17 cellular contexts compared by ENCODE assay signal in the genomic region with DNA sequence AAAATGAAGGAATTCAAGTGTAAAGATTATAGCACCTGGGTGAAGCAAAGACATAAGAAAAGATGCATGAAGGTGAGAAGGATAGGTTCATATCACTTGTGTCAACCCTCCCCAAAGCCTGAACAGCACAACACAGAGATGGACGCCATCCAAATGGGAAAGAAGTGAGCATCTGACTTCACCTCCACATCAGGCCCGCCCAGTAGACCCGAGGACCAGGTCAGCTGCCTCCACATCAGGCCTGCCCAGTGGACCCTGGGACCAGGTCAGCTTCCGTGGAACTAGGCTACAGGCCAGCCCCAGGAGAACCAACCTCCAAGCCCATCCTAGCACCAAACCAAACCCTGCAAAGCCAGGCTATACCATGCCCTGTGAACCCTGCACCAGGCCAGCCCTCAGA.
DNase-seq lines count a peak whose midpoint lies in the region; ATAC-seq, FAIRE-seq and TF ChIP-seq lines count a peak whose summit lies in the region.
"Had no signal": no experiment of that assay in that cellular context is flagged by ENCODE, and none has a peak within 500 bp of the region (broad histone marks: within the 10 kb centered on the region; RNA-seq: fewer than 3 reads in every experiment).

No MANE protein-coding gene starts in this region.

- TF ChIP-seq CTCF in IMR-90 (conservative IDR thresholded peaks at IDR 0.05; ENCODE audit: low read depth, low read length) (no peak), OCI-LY3 (IDR thresholded peaks at IDR 0.05; ENCODE audit: low read depth, low read length) (no peak), osteocyte (IDR thresholded peaks at IDR 0.05) (no peak), breast epithelium (IDR thresholded peaks at IDR 0.05) (no peak)

- FAIRE-seq in GM19239 (lab: Jason Lieb, UNC), result no peak
- FAIRE-seq: G401.6, GM12892 had no signal

- H3K4ac ChIP-seq in IMR-90 (ENCODE audit: low read depth, low read length), result no peak overlapping the region

- no peak overlapping the region for H4K5ac ChIP-seq in IMR-90 (ENCODE audit: low read depth, low read length)

- no peak overlapping the region for H2BK15ac ChIP-seq in IMR-90 (ENCODE audit: low read depth, low read length)

- H2AFZ ChIP-seq in IMR-90 (replicated peaks; ENCODE audit: low read length, poor library complexity) (no peak overlapping the region), OCI-LY3 (ENCODE audit: low read depth, low read length) (peak overlapping the region; percentile 28; the same call in 1 of the 2 replicates)
- H2AFZ ChIP-seq: GM23338 had no signal

- no CpG with 5 or more reads among the region's 4 CpGs for WGBS in IMR-90 (ENCODE audit: extremely low coverage in 2 of 2, insufficient read length in 1 of 2), 2 experiments

- in situ Hi-C loops in IMR-90 (cut with MboI; ENCODE audit: low sequenced_read_pairs), result no loop called here

- H3K4me3 Mint-ChIP-seq in osteocyte (ENCODE audit: unreplicated experiment), result no peak overlapping the region
- H3K4me3 Mint-ChIP-seq: CD4-positive, alpha-beta memory T cell; GM23338; H9 had no signal

- no peak overlapping the region for H2BK5ac ChIP-seq in IMR-90 (ENCODE audit: low read depth, low read length, poor library complexity, severe bottlenecking)

- H3K79me1 ChIP-seq in IMR-90 (ENCODE audit: low read depth in 1 of 2, low read length in 2 of 2), result no peaks in the 10 kb centered on the region

- H3K4me2 ChIP-seq in IMR-90 (ENCODE audit: low read depth, low read length) (no peak overlapping the region), OCI-LY3 (ENCODE audit: low read length) (peak overlapping the region; percentile 37)
- H3K4me2 ChIP-seq: GM23338 had no signal

- H2AK9ac ChIP-seq in IMR-90 (replicated peaks; ENCODE audit: low read depth, low read length, poor library complexity), result peak overlapping the region; percentile 28

- H2BK20ac ChIP-seq in IMR-90 (ENCODE audit: low read depth, low read length), result no peak overlapping the region

- no peak overlapping the region for H4K91ac ChIP-seq in IMR-90 (ENCODE audit: insufficient read depth, low read depth, low read length)

- no peaks in the 10 kb centered on the region for H4K20me1 ChIP-seq in IMR-90 (ENCODE audit: insufficient read depth, low read length)
- no peaks in the 10 kb centered on the region for H4K20me1 ChIP-seq in OCI-LY3 (ENCODE audit: insufficient read depth, low read length)

- no peak overlapping the region for H3K56ac ChIP-seq in IMR-90 (ENCODE audit: extremely low read depth, insufficient read depth, low read length)

- ATAC-seq in IMR-90 (ENCODE audit: low read depth), result no peak
- ATAC-seq in HG03460 (IDR thresholded peaks at IDR 0.05; ENCODE audit: unreplicated experiment), result no peak
- ATAC-seq: GM23338, HCT116 had no signal

- no peak overlapping the region for H4K8ac ChIP-seq in IMR-90 (ENCODE audit: low read depth in 2 of 2, low read length in 2 of 2)

- no peak overlapping the region for H3K18ac ChIP-seq in IMR-90 (ENCODE audit: low read depth, low read length)

- peaks cover 36% of the 10 kb centered on the region for H3K9me3 Mint-ChIP-seq in osteocyte (ENCODE audit: unreplicated experiment)

- no peak for TF ChIP-seq RAD21 in IMR-90 (IDR thresholded peaks at IDR 0.05; ENCODE audit: low read length)

- CTCF ChIA-PET in IMR-90 (lab: Yijun Ruan, JAX), result no interaction called here

- H3K27ac ChIP-seq in IMR-90 (ENCODE audit: insufficient read depth, low read length), result no peak overlapping the region
- peak overlapping the region; percentile 31 for H3K27ac ChIP-seq in OCI-LY3 (ENCODE audit: low read length)
- no peak overlapping the region for H3K27ac ChIP-seq in breast epithelium

- dilution Hi-C loops in IMR-90 (cut with HindIII; ENCODE audit: low sequenced_read_pairs, unreplicated experiment), result no loop called here

- H3K4me3 ChIP-seq in IMR-90 (ENCODE audit: insufficient read depth, low read depth, low read length) (no peak overlapping the region), OCI-LY3 (ENCODE audit: low read length) (no peak overlapping the region; the same call in 1 of the 2 replicates), breast epithelium (no peak overlapping the region)
- H3K4me3 ChIP-seq: GM23338 had no signal

- no peak overlapping the region for H3K27ac Mint-ChIP-seq in osteocyte (ENCODE audit: unreplicated experiment)
- H3K27ac Mint-ChIP-seq: CD4-positive, alpha-beta memory T cell; GM23338; H9 had no signal

- TF ChIP-seq POLR2A in IMR-90 (IDR thresholded peaks at IDR 0.05; ENCODE audit: low read depth, low read length), result no peak
- TF ChIP-seq POLR2A in breast epithelium (IDR thresholded peaks at IDR 0.05), result no peak

- H3K9me1 ChIP-seq in IMR-90 (ENCODE audit: insufficient read depth, low read length), result no peaks in the 10 kb centered on the region

- H3K9ac ChIP-seq in IMR-90 (ENCODE audit: low read depth, low read length) (no peak overlapping the region), OCI-LY3 (ENCODE audit: low read length) (no peak overlapping the region)

- no peaks in the 10 kb centered on the region for H3K4me1 Mint-ChIP-seq in osteocyte (ENCODE audit: unreplicated experiment)
- H3K4me1 Mint-ChIP-seq: CD4-positive, alpha-beta memory T cell had no signal

- no peaks in the 10 kb centered on the region for H3K79me2 ChIP-seq in OCI-LY3 (ENCODE audit: low read length)

- H3K14ac ChIP-seq in IMR-90 (replicated peaks; ENCODE audit: low read depth, low read length), result no peak overlapping the region

- DNase-seq in IMR-90 (no peak), osteocyte (ENCODE audit: extremely low spot score, unreplicated experiment) (peak; percentile 76), GM19239 (ENCODE audit: insufficient read length, low spot score) (no peak), breast epithelium (ENCODE audit: low spot score in 2 of 2) (no peak)
- DNase-seq: C1 segment of cervical spinal cord; Calu3; CD4-positive, alpha-beta memory T cell; COR-L47; DMS53; DMS79 treated with DMSO at 0.1 percent for 48 hours; H9 had no signal

- no peaks in the 10 kb centered on the region for H3K36me3 Mint-ChIP-seq in osteocyte (ENCODE audit: unreplicated experiment)
- H3K36me3 Mint-ChIP-seq: CD4-positive, alpha-beta memory T cell had no signal

- POLR2A ChIA-PET in IMR-90 (lab: Charles Lee; ENCODE audit: unreplicated experiment), result no interaction called here

- no peak overlapping the region for H2AK5ac ChIP-seq in IMR-90 (ENCODE audit: low read depth, low read length)

- H3K4me1 ChIP-seq in IMR-90 (ENCODE audit: control insufficient read depth, insufficient read depth, low read length), result no peaks in the 10 kb centered on the region
- peaks cover 28% of the 10 kb centered on the region for H3K4me1 ChIP-seq in OCI-LY3 (ENCODE audit: low read length)
- H3K4me1 ChIP-seq in breast epithelium, result no peaks in the 10 kb centered on the region

- H3K27me3 ChIP-seq in IMR-90 (ENCODE audit: control insufficient read depth, insufficient read depth, low read length) (no peaks in the 10 kb centered on the region), OCI-LY3 (ENCODE audit: low read depth, low read length) (peaks cover 9% of the 10 kb centered on the region; the same call in 1 of the 2 replicates), breast epithelium (no peaks in the 10 kb centered on the region)

- BruUV-seq in IMR-90 (replicated peaks; lab: Mats Ljungman, UMichigan), result no TSS peak

- H3K36me3 ChIP-seq in IMR-90 (ENCODE audit: control insufficient read depth, insufficient read depth, low read length), result no peaks in the 10 kb centered on the region
- H3K36me3 ChIP-seq in OCI-LY3 (replicated peaks; ENCODE audit: low read depth, low read length), result no peaks in the 10 kb centered on the region
- H3K36me3 ChIP-seq in breast epithelium, result no peaks in the 10 kb centered on the region

- H3K23ac ChIP-seq in IMR-90 (ENCODE audit: low read depth, low read length), result no peak overlapping the region

- H3K27me3 Mint-ChIP-seq in osteocyte (ENCODE audit: unreplicated experiment), result no peaks in the 10 kb centered on the region
- H3K27me3 Mint-ChIP-seq: CD4-positive, alpha-beta memory T cell had no signal

- intact Hi-C loops in IMR-90 (cut with micrococcal nuclease) (no loop called here), breast epithelium (cut with DNase I; ENCODE audit: low total_unique reads) (no loop called here)

- H3K9me3 ChIP-seq in IMR-90 (ENCODE audit: control insufficient read depth, insufficient read depth, low read length) (peaks cover 26% of the 10 kb centered on the region), OCI-LY3 (ENCODE audit: insufficient read depth, low read length) (no peaks in the 10 kb centered on the region; the same call in 1 of the 2 replicates), breast epithelium (peaks cover 0 to 14% of the 10 kb centered on the region in 2 donors)

- no peak overlapping the region for H2BK120ac ChIP-seq in IMR-90 (ENCODE audit: low read depth, low read length)

TF ChIP-seq in IMR-90, 13 proteins besides CTCF, POLR2A, EP300 and RAD21 (continues in another document):
- TF ChIP-seq BHLHE40 (IDR thresholded peaks at IDR 0.05; ENCODE audit: low read depth, low read length), result no peak
- TF ChIP-seq, protein P1, sequence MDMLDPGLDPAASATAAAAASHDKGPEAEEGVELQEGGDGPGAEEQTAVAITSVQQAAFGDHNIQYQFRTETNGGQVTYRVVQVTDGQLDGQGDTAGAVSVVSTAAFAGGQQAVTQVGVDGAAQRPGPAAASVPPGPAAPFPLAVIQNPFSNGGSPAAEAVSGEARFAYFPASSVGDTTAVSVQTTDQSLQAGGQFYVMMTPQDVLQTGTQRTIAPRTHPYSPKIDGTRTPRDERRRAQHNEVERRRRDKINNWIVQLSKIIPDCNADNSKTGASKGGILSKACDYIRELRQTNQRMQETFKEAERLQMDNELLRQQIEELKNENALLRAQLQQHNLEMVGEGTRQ (IDR thresholded peaks at IDR 0.05; ENCODE audit: low read depth, low read length), result no peak
- TF ChIP-seq MXI1 (IDR thresholded peaks at IDR 0.05; ENCODE audit: borderline replicate concordance, low read depth, low read length), result no peak
- no peak for TF ChIP-seq SMC3 (IDR thresholded peaks at IDR 0.05; ENCODE audit: low read depth, low read length)
- no peak for TF ChIP-seq CEBPB (IDR thresholded peaks at IDR 0.05; ENCODE audit: low read depth, low read length)
- no peak for TF ChIP-seq RFX5 (IDR thresholded peaks at IDR 0.05; ENCODE audit: low read depth, low read length)
- TF ChIP-seq MAFK (IDR thresholded peaks at IDR 0.05; ENCODE audit: low read depth, low read length), result no peak
- TF ChIP-seq MAZ (IDR thresholded peaks at IDR 0.05; ENCODE audit: borderline replicate concordance, low read depth, low read length), result no peak
- no peak for TF ChIP-seq NFE2L2 (IDR thresholded peaks at IDR 0.05; ENCODE audit: low read depth, low read length)
- no peak for TF ChIP-seq CHD1 (IDR thresholded peaks at IDR 0.05; ENCODE audit: low read depth, low read length)
- no peak for TF ChIP-seq FOS (IDR thresholded peaks at IDR 0.05; ENCODE audit: low read depth, low read length)
